Comparison of ENCODE assay signal across 24 cellular contexts in the genomic region with DNA sequence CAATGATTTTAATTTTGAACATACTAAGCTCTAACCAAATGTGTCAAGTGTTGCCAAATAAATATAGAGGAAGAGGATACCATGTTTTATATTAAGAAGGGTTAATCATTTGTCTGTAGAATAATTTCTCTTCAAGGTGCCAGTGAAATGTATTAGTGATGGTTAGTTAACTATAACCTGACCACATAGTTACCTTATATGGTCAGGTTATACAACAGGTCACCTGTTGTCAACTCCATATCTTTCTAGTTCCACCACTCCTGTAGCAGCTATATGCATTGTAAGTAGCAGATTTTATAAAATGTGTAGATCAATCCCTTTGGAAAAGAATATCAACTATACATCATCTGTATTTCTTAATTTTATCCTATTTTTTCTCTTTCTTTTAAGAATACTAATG. TPM values are rescaled to one million over a fixed set of nuclear protein-coding genes. Genes with fewer than 3 reads are reported as not detected.
DNase-seq lines count a peak whose midpoint lies in the region; ATAC-seq and TF ChIP-seq lines count a peak whose summit lies in the region.
"Had no signal": no experiment of that assay in that cellular context is flagged by ENCODE, and none has a peak within 500 bp of the region (broad histone marks: within the 10 kb centered on the region; RNA-seq: fewer than 3 reads in every experiment).

No MANE protein-coding gene starts in this region.

- POLR2A ChIA-PET in HEK293 (lab: Yijun Ruan, JAX) = no interaction called here

- H3K9me2 ChIP-seq in GM23338 (ENCODE audit: insufficient read depth) = no peaks in the 10 kb centered on the region

- H3F3A ChIP-seq in GM23338 (replicated peaks; ENCODE audit: low read depth) (no peaks in the 10 kb centered on the region), neural progenitor cell (ENCODE audit: low read depth) (peaks cover 31% of the 10 kb centered on the region)

- H3K27ac Mint-ChIP-seq in GM23338 (0 out of 2 replicates have a peak overlapping the region, but pooled peaks have one; percentile 24), neural progenitor cell (no peak overlapping the region)
- H3K27ac Mint-ChIP-seq: CD14-positive monocyte; CD4-positive, alpha-beta memory T cell; CD4-positive, CD25-positive, alpha-beta regulatory T cell; CD8-positive, alpha-beta memory T cell had no signal

- H3K4me1 ChIP-seq in GM23338 (ENCODE audit: insufficient read depth) = peaks cover 19% of the 10 kb centered on the region; the same call in 1 of the 2 replicates
- H3K4me1 ChIP-seq in HEK293 (ENCODE audit: control insufficient read depth, insufficient read depth, low read length) = no peaks in the 10 kb centered on the region
- H3K4me1 ChIP-seq in neural progenitor cell = peaks cover 24% of the 10 kb centered on the region
- H3K4me1 ChIP-seq: BE2C, BLaER1 had no signal

- DNase-seq in GM23338 (ENCODE audit: low spot score) (no peak), neural progenitor cell (ENCODE audit: low spot score) (no peak), NCI-H226 (no peak), OCI-M1 (lab: John Stamatoyannopoulos, UW) (no peak)
- DNase-seq: 8988T; ACHN; BE2C; C1 segment of cervical spinal cord; CD4-positive, alpha-beta memory T cell; CD4-positive, CD25-positive, alpha-beta regulatory T cell; CD8-positive, alpha-beta memory T cell; COR-L47; DMS 273 treated with DMSO at 0.1 percent for 48 hours; DMS153; DMS79; DND-41; EL; GDM1 had no signal

- H3K27me3 ChIP-seq in GM23338 (ENCODE audit: insufficient read depth) (no peaks in the 10 kb centered on the region), neural progenitor cell (no peaks in the 10 kb centered on the region)
- H3K27me3 ChIP-seq: BE2C, BLaER1 had no signal

- H3K9ac ChIP-seq in neural progenitor cell = no peak overlapping the region
- H3K9ac ChIP-seq: BLaER1 had no signal

- H3K4me3 ChIP-seq in GM23338 (no peak overlapping the region), HEK293 (ENCODE audit: low read depth, low read length) (no peak overlapping the region), neural progenitor cell (no peak overlapping the region)
- H3K4me3 ChIP-seq: BLaER1, GM12878 had no signal

- CTCF ChIA-PET in HEK293 (lab: Yijun Ruan, JAX) = no interaction called here

- H3K4me1 Mint-ChIP-seq in GM23338 (peaks cover 52% of the 10 kb centered on the region), neural progenitor cell (peaks cover 23% of the 10 kb centered on the region)
- H3K4me1 Mint-ChIP-seq: CD14-positive monocyte; CD4-positive, alpha-beta memory T cell; CD4-positive, CD25-positive, alpha-beta regulatory T cell; CD8-positive, alpha-beta memory T cell had no signal

- H4K20me1 ChIP-seq in GM23338 (replicated peaks; ENCODE audit: insufficient read depth) = no peaks in the 10 kb centered on the region; the same call in 1 of the 2 replicates
- peaks cover 9% of the 10 kb centered on the region for H4K20me1 ChIP-seq in neural progenitor cell (ENCODE audit: low read depth)
- H4K20me1 ChIP-seq: BLaER1 had no signal

- no peaks in the 10 kb centered on the region for H3K9me3 ChIP-seq in HEK293 (ENCODE audit: control insufficient read depth, insufficient read depth, low read depth, low read length)
- no peaks in the 10 kb centered on the region for H3K9me3 ChIP-seq in neural progenitor cell (ENCODE audit: low read depth)
- H3K9me3 ChIP-seq: BE2C, BLaER1 had no signal

- H3K27me3 Mint-ChIP-seq in GM23338 (ENCODE audit: insufficient read depth, low read depth, poor library complexity) = no peaks in the 10 kb centered on the region
- H3K27me3 Mint-ChIP-seq in neural progenitor cell (ENCODE audit: insufficient read depth, low read depth) = peaks cover 2% of the 10 kb centered on the region
- H3K27me3 Mint-ChIP-seq: CD4-positive, alpha-beta memory T cell; CD4-positive, CD25-positive, alpha-beta regulatory T cell had no signal

- no peak overlapping the region for H2AFZ ChIP-seq in GM23338
- H2AFZ ChIP-seq in neural progenitor cell (replicated peaks) = no peak overlapping the region

- H3K79me2 ChIP-seq in GM23338 (replicated peaks; ENCODE audit: insufficient read depth) (peaks cover 44% of the 10 kb centered on the region), neural progenitor cell (ENCODE audit: low read depth) (peaks cover 31% of the 10 kb centered on the region)

- H3K4me3 Mint-ChIP-seq in GM23338 = no peak overlapping the region
- no peak overlapping the region for H3K4me3 Mint-ChIP-seq in neural progenitor cell
- H3K4me3 Mint-ChIP-seq: CD14-positive monocyte; CD4-positive, alpha-beta memory T cell; CD4-positive, CD25-positive, alpha-beta regulatory T cell; CD8-positive, alpha-beta memory T cell had no signal

- H3K27ac ChIP-seq in GM23338 (ENCODE audit: low read depth) = 0 out of 2 replicates have a peak overlapping the region, but pooled peaks have one; percentile 5
- no peak overlapping the region for H3K27ac ChIP-seq in HEK293 (ENCODE audit: extremely low read depth, low read depth, low read length)
- H3K27ac ChIP-seq in neural progenitor cell = peak overlapping the region; percentile 9
- H3K27ac ChIP-seq: BLaER1 had no signal

- no peaks in the 10 kb centered on the region for H3K36me3 ChIP-seq in GM23338 (ENCODE audit: insufficient read depth)
- no peaks in the 10 kb centered on the region for H3K36me3 ChIP-seq in HEK293 (ENCODE audit: control insufficient read depth in 2 of 2, insufficient read depth in 1 of 2, low read length in 2 of 2)
- H3K36me3 ChIP-seq in neural progenitor cell = no peaks in the 10 kb centered on the region
- H3K36me3 ChIP-seq: BE2C, BLaER1 had no signal

- peaks cover 7% of the 10 kb centered on the region; the same call in 2 of the 3 replicates for H3K36me3 Mint-ChIP-seq in GM23338 (ENCODE audit: low read depth)
- peaks cover 22% of the 10 kb centered on the region for H3K36me3 Mint-ChIP-seq in neural progenitor cell
- H3K36me3 Mint-ChIP-seq: CD14-positive monocyte; CD4-positive, alpha-beta memory T cell; CD4-positive, CD25-positive, alpha-beta regulatory T cell; CD8-positive, alpha-beta memory T cell had no signal

- no peak for ATAC-seq in GM23338
- ATAC-seq: GM12878 had no signal

- H3K4me2 ChIP-seq in GM23338 (no peak overlapping the region), neural progenitor cell (no peak overlapping the region)
- H3K4me2 ChIP-seq: BLaER1 had no signal

- H3K9me3 Mint-ChIP-seq in GM23338 (no peaks in the 10 kb centered on the region), neural progenitor cell (peaks cover 2% of the 10 kb centered on the region)

- TF ChIP-seq CTCF in GM23338 (conservative IDR thresholded peaks at IDR 0.05; ENCODE audit: low read depth in 2 of 2) (no peak), HEK293 (tag by site-specific recombination; IDR thresholded peaks at IDR 0.05) (no peak), neural progenitor cell (IDR thresholded peaks at IDR 0.05) (no peak)

TF ChIP-seq in GM23338, 12 proteins besides CTCF, POLR2A, EP300 and RAD21 (continues in another document):
- TF ChIP-seq NANOG (IDR thresholded peaks at IDR 0.05; ENCODE audit: borderline replicate concordance) = no peak
- TF ChIP-seq, protein P1, sequence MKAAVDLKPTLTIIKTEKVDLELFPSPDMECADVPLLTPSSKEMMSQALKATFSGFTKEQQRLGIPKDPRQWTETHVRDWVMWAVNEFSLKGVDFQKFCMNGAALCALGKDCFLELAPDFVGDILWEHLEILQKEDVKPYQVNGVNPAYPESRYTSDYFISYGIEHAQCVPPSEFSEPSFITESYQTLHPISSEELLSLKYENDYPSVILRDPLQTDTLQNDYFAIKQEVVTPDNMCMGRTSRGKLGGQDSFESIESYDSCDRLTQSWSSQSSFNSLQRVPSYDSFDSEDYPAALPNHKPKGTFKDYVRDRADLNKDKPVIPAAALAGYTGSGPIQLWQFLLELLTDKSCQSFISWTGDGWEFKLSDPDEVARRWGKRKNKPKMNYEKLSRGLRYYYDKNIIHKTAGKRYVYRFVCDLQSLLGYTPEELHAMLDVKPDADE (IDR thresholded peaks at IDR 0.05) = no peak
- TF ChIP-seq JUNB (IDR thresholded peaks at IDR 0.05; ENCODE audit: unreplicated experiment) = no peak
- no peak for TF ChIP-seq ZNF114 (CRISPR knock-in tag; IDR thresholded peaks at IDR 0.05)

TF ChIP-seq in HEK293, 187 proteins besides CTCF, POLR2A, EP300 and RAD21:
- 0 out of 2 replicates have a peak, but pooled peaks have one; percentile 48 for TF ChIP-seq SCRT1 (tag by site-specific recombination; IDR thresholded peaks at IDR 0.05; ENCODE audit: borderline replicate concordance)
- TF ChIP-seq SCRT2 (tag by site-specific recombination; IDR thresholded peaks at IDR 0.05) = peak; percentile 89
- TF ChIP-seq ZNF121 (tag by site-specific recombination; IDR thresholded peaks at IDR 0.05) = no peak
- TF ChIP-seq ZNF23 (tag by site-specific recombination; IDR thresholded peaks at IDR 0.05; ENCODE audit: borderline replicate concordance) = no peak
- TF ChIP-seq WT1 (tag by site-specific recombination; IDR thresholded peaks at IDR 0.05) = no peak

RNA-seq across cellular contexts. Expression of a gene that starts 35.1 kb away (rescaled TPM):
- 230 and 238 TPM in 2 replicates for total RNA-seq in GM23338 (2014; rRNA removed; shearing (Covaris generic))
- polyA plus RNA-seq in GM23338 (2016; fragmentation: Nextera tagmentation; extraction: Ambion mirVana) = 160 and 167 TPM in 2 replicates
- 119 and 154 TPM in 2 replicates for total RNA-seq in neural progenitor cell (ENCODE audit: low replicate concordance)
- total RNA-seq: CD4-positive, alpha-beta memory T cell; CD4-positive, CD25-positive, alpha-beta regulatory T cell; CD8-positive, alpha-beta memory T cell; G401 had no signal
- polyA plus RNA-seq: AG04450; CD14-positive monocyte; CD4-positive, alpha-beta memory T cell; CD4-positive, CD25-positive, alpha-beta regulatory T cell; CD8-positive, alpha-beta memory T cell had no signal
